ENCODE assay signal across 33 cellular contexts in genomic region chr5:147377685-147378084, GRCh38.
"Had no signal": no experiment of that assay in that cellular context is flagged by ENCODE, and none has a peak within 500 bp of the region (broad histone marks: within the 10 kb centered on the region; RNA-seq: fewer than 3 reads in every experiment).

No MANE protein-coding gene starts in this region.

- H3K9me3 ChIP-seq: adrenal gland, body of pancreas had no signal

- H3K27ac ChIP-seq: adrenal gland, body of pancreas, brain microvascular endothelial cell, breast epithelium, VCaP had no signal

- H3K4me3 ChIP-seq: adrenal gland, body of pancreas, breast epithelium had no signal

- FAIRE-seq: astrocyte, TTC549 had no signal

- DNase-seq: activated B cell treated with CpG ODN at 0.5 μM for 24 hours; activated CD4-positive, alpha-beta memory T cell treated with anti-CD3 and anti-CD28 coated beads for 36 hours; activated CD4-positive, alpha-beta T cell treated with anti-CD3 and anti-CD28 coated beads for 4 hours; activated CD4-positive, alpha-beta T cell treated with anti-CD3 and anti-CD28 coated beads, Interleukin-2, amount 10 ng/mL, durations not matched to agents 24 days and 14 days; activated CD4-positive, alpha-beta T cell treated with anti-CD3 and anti-CD28 coated beads, Interleukin-2, amount 50 U/mL, for 1 hour; activated CD4-positive, alpha-beta T cell treated with anti-CD3 and anti-CD28 coated beads, Interleukin-2, amount 50 U/mL, for 4 hours; activated CD4-positive, CD25-positive, alpha-beta regulatory T cell treated with anti-CD3 and anti-CD28 coated beads, Interleukin-2, amount 50 U/mL, for 72 hours; activated CD8-positive, alpha-beta memory T cell treated with anti-CD3 and anti-CD28 coated beads, Interleukin-2, amount 50 U/mL, for 4 hours; activated CD8-positive, alpha-beta T cell treated with anti-CD3 and anti-CD28 coated beads for 36 hours; activated effector memory CD4-positive, alpha-beta T cell treated with anti-CD3 and anti-CD28 coated beads, Interleukin-2, amount 50 U/mL, for 16 hours; activated gamma-delta T cell treated with Interleukin-2 at 50 U/mL for 16 hours; activated naive CD4-positive, alpha-beta T cell; activated naive CD4-positive, alpha-beta T cell treated with anti-CD3 and anti-CD28 coated beads for 36 hours; activated naive CD4-positive, alpha-beta T cell treated with anti-CD3 and anti-CD28 coated beads, Interleukin-2, amount 50 U/mL, for 16 hours; activated naive CD8-positive, alpha-beta T cell treated with anti-CD3 and anti-CD28 coated beads for 36 hours; activated T-cell treated with anti-CD3 and anti-CD28 coated beads for 4 hours; activated T-cell treated with anti-CD3 and anti-CD28 coated beads, Interleukin-2, amount 50 U/mL, for 1 hour; activated T-cell treated with anti-CD3 and anti-CD28 coated beads, Interleukin-2, amount 50 U/mL, for 4 hours; activated T-cell treated with anti-CD3 and anti-CD28 coated beads, Interleukin-2, amount 50 U/mL, for 72 hours; adrenal gland; amniotic stem cell; aorta; body of pancreas; brain microvascular endothelial cell; central memory CD4-positive, alpha-beta T cell; T-helper 2 cell; T-helper 9 cell had no signal

- H3K36me3 ChIP-seq: adrenal gland, brain microvascular endothelial cell, breast epithelium had no signal

- ATAC-seq: activated CD8-positive, alpha-beta T cell treated with anti-CD3 and anti-CD28 coated beads for 36 hours; activated naive CD4-positive, alpha-beta T cell treated with anti-CD3 and anti-CD28 coated beads, Interleukin-2, amount 50 U/mL, for 72 hours; activated T-cell treated with anti-CD3 and anti-CD28 coated beads, Interleukin-2, amount 50 U/mL, for 4 hours; activated T-cell treated with anti-CD3 and anti-CD28 coated beads, Interleukin-2, amount 50 U/mL, for 72 hours; activated T-helper 17 cell treated with anti-CD3 and anti-CD28 coated beads, Interleukin-2, amount 50 U/mL, for 72 hours; body of pancreas had no signal

- H3K4me1 ChIP-seq: adrenal gland, body of pancreas, breast epithelium had no signal

- H3K27me3 ChIP-seq: adrenal gland, body of pancreas, brain microvascular endothelial cell, breast epithelium had no signal
